ENCODE assay signal across 34 cellular contexts in the genomic region with DNA sequence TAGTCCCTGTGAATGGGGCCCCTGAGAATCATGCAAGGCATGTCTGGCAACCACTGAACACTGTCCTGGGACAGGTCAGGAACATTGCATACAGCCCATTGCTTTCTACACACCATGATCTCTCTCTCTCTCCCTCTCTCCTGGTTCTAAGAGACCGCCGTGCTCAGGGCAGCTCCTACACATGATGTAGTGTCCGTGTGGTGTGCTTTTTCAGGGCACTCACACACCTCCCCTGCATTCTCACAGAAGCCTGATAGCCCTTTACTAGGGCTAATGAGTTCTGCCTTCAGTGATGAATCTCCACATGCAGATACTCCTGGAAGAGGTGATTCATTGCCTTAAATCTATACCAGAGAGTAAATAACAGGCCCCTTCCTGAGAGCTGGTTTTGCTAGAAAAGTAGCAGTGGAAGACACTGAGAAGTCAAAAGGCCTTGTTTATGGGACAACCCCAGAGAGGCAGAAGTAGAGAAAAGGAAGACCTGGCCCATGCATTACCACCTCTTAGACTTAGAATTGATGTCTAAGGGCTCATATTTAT. TPM values are rescaled to one million over a fixed set of nuclear protein-coding genes. Genes with fewer than 3 reads are reported as not detected.
"Had no signal": no experiment of that assay in that cellular context is flagged by ENCODE, and none has a peak within 500 bp of the region (broad histone marks: within the 10 kb centered on the region; RNA-seq: fewer than 3 reads in every experiment).

No MANE protein-coding gene starts in this region.

- ATAC-seq: activated CD8-positive, alpha-beta memory T cell treated with anti-CD3 and anti-CD28 coated beads, Interleukin-2, amount 10 ng/mL, durations not matched to agents 7 days and 5 days; body of pancreas had no signal

- H3K4me3 Mint-ChIP-seq: activated B cell treated with CpG ODN at 0.5 μM for 24 hours; activated CD4-positive, alpha-beta memory T cell treated with anti-CD3 and anti-CD28 coated beads, Interleukin-2, amount 10 ng/mL, durations not matched to agents 7 days and 5 days; activated CD8-positive, alpha-beta memory T cell treated with anti-CD3 and anti-CD28 coated beads, Interleukin-2, amount 10 ng/mL, durations not matched to agents 7 days and 5 days; activated naive CD8-positive, alpha-beta T cell treated with anti-CD3 and anti-CD28 coated beads for 36 hours had no signal

- H3K9me3 Mint-ChIP-seq: activated B cell treated with CpG ODN at 0.5 μM for 24 hours; activated CD4-positive, alpha-beta memory T cell treated with anti-CD3 and anti-CD28 coated beads, Interleukin-2, amount 10 ng/mL, durations not matched to agents 7 days and 5 days; activated naive CD8-positive, alpha-beta T cell treated with anti-CD3 and anti-CD28 coated beads for 36 hours had no signal

- FAIRE-seq: astrocyte, RCC 7860 had no signal

- H3K27ac Mint-ChIP-seq: activated B cell treated with CpG ODN at 0.5 μM for 24 hours; activated CD4-positive, alpha-beta memory T cell treated with anti-CD3 and anti-CD28 coated beads, Interleukin-2, amount 10 ng/mL, durations not matched to agents 7 days and 5 days; activated CD8-positive, alpha-beta memory T cell treated with anti-CD3 and anti-CD28 coated beads, Interleukin-2, amount 10 ng/mL, durations not matched to agents 7 days and 5 days; activated naive CD8-positive, alpha-beta T cell treated with anti-CD3 and anti-CD28 coated beads for 36 hours had no signal

- H3K36me3 Mint-ChIP-seq: activated CD8-positive, alpha-beta memory T cell treated with anti-CD3 and anti-CD28 coated beads, Interleukin-2, amount 10 ng/mL, durations not matched to agents 7 days and 5 days; activated naive CD8-positive, alpha-beta T cell treated with anti-CD3 and anti-CD28 coated beads for 36 hours had no signal

- H3K4me3 ChIP-seq: body of pancreas, PC-9 had no signal

- DNase-seq: activated B cell treated with CpG ODN at 0.5 μM for 24 hours; activated CD4-positive, alpha-beta memory T cell treated with anti-CD3 and anti-CD28 coated beads, Interleukin-2, amount 10 ng/mL, durations not matched to agents 7 days and 5 days; activated CD4-positive, alpha-beta T cell treated with anti-CD3 and anti-CD28 coated beads for 4 hours; activated CD4-positive, CD25-positive, alpha-beta regulatory T cell treated with anti-CD3 and anti-CD28 coated beads, Interleukin-2, amount 50 U/mL, for 72 hours; activated CD8-positive, alpha-beta memory T cell treated with anti-CD3 and anti-CD28 coated beads for 24 hours; activated CD8-positive, alpha-beta memory T cell treated with anti-CD3 and anti-CD28 coated beads, Interleukin-2, amount 10 ng/mL, durations not matched to agents 7 days and 5 days; activated CD8-positive, alpha-beta memory T cell treated with anti-CD3 and anti-CD28 coated beads, Interleukin-2, amount 50 U/mL, for 48 hours; activated effector memory CD4-positive, alpha-beta T cell treated with Interleukin-2 at 50 U/mL for 16 hours; activated naive CD4-positive, alpha-beta T cell; activated naive CD4-positive, alpha-beta T cell treated with anti-CD3 and anti-CD28 coated beads, Interleukin-2, amount 50 U/mL, for 16 hours; activated naive CD8-positive, alpha-beta T cell treated with anti-CD3 and anti-CD28 coated beads for 36 hours; activated T-cell treated with anti-CD3 and anti-CD28 coated beads, Interleukin-2, amount 50 U/mL, for 48 hours; body of pancreas; central memory CD4-positive, alpha-beta T cell; Karpas-422; NCI-H1105; NCI-H1436; NCI-H1694; NCI-H1930; NCI-H2081 treated with DMSO at 0.1 percent for 48 hours; NCI-H345; NCI-H526; NCI-H748 treated with DMSO at 0.1 percent for 48 hours; NK-92 treated with Interleukin-12 subunit alpha and Interleukin-12 subunit beta, amount 100 ng/mL, for 24 hours; PC-9; Right ventricle myocardium superior; SW 1271; T-helper 1 cell; T-helper 2 cell; T-helper 9 cell had no signal

- H3K27me3 ChIP-seq: body of pancreas had no signal

- H3K4me1 Mint-ChIP-seq: activated B cell treated with CpG ODN at 0.5 μM for 24 hours; activated CD8-positive, alpha-beta memory T cell treated with anti-CD3 and anti-CD28 coated beads, Interleukin-2, amount 10 ng/mL, durations not matched to agents 7 days and 5 days had no signal

RNA-seq across cellular contexts. Expression of gene OLFML2B, which starts 7.1 kb away (rescaled TPM):
- total RNA-seq: activated B cell treated with CpG ODN at 0.5 μM for 24 hours; activated CD4-positive, alpha-beta memory T cell treated with anti-CD3 and anti-CD28 coated beads, Interleukin-2, amount 10 ng/mL, durations not matched to agents 7 days and 5 days; activated CD8-positive, alpha-beta memory T cell treated with anti-CD3 and anti-CD28 coated beads, Interleukin-2, amount 10 ng/mL, durations not matched to agents 7 days and 5 days; MCF 10A; NCI-H460; PC-9 had no signal

RNA-seq across cellular contexts. Expression of gene NOS1AP, which starts 38.7 kb away (rescaled TPM):
- total RNA-seq: activated B cell treated with CpG ODN at 0.5 μM for 24 hours; activated CD8-positive, alpha-beta memory T cell treated with anti-CD3 and anti-CD28 coated beads, Interleukin-2, amount 10 ng/mL, durations not matched to agents 7 days and 5 days had no signal
